ENCODE assay signal across 1 cellular context in the genomic region with DNA sequence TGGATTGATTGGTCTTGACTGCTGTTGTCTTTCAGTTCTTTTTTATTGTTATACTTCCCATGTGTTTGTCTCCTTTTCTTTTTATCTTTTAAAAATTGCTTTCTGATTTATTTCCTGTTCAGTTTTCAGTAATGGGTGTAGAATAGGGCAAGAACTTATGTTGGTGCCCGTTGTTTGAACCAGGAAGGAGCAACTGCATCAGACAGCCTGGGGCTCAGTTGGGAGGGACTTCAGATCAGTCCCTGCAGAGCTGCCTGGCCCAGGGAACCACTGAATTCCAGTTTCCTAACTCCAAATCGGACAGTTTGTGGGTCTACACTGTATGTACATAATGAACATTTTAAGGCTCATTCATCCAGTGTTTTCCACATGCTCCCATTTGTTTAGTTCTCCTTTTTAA.
TF ChIP-seq lines count a peak whose summit lies in the region.

No MANE protein-coding gene starts in this region.

TF ChIP-seq in HepG2, 621 proteins besides CTCF, POLR2A, EP300 and RAD21 (continued from another document):
- no peak for TF ChIP-seq HMGXB3 (CRISPR knock-in tag; IDR thresholded peaks at IDR 0.05; ENCODE audit: borderline replicate concordance)
- TF ChIP-seq RCOR2 (CRISPR knock-in tag; IDR thresholded peaks at IDR 0.05): no peak
- TF ChIP-seq CENPBD1 (CRISPR knock-in tag; IDR thresholded peaks at IDR 0.05; ENCODE audit: borderline replicate concordance, low read depth): no peak
- TF ChIP-seq ZSCAN22 (CRISPR knock-in tag; IDR thresholded peaks at IDR 0.05): no peak
TF ChIP-seq in HepG2: peak in this region for 0.
